ENCODE assay signal across 13 cellular contexts in genomic region chr4:88705805-88706518, GRCh38. TPM values are rescaled to one million over a fixed set of nuclear protein-coding genes. Genes with fewer than 3 reads are reported as not detected.
DNase-seq lines count a peak whose midpoint lies in the region; ATAC-seq, FAIRE-seq and TF ChIP-seq lines count a peak whose summit lies in the region.
"Had no signal": no experiment of that assay in that cellular context is flagged by ENCODE, and none has a peak within 500 bp of the region (broad histone marks: within the 10 kb centered on the region; RNA-seq: fewer than 3 reads in every experiment).

No MANE protein-coding gene starts in this region.

- H3K4me3 ChIP-seq in fibroblast of lung (replicated peaks in 1 of 4; ENCODE audit: control extremely low read depth in 1 of 4, insufficient read depth in 1 of 4, low read depth in 3 of 4, low read length in 4 of 4): no peak overlapping the region
- H3K4me3 ChIP-seq in kidney (ENCODE audit: low read length in 2 of 2): no peak overlapping the region
- H3K4me3 ChIP-seq: HAP-1 had no signal

- H3K27me3 ChIP-seq in fibroblast of lung (ENCODE audit: control insufficient read depth, insufficient read depth, low read length): no peaks in the 10 kb centered on the region

- no peaks in the 10 kb centered on the region for H3K9me3 ChIP-seq in T-helper 17 cell (ENCODE audit: control insufficient read depth, low read length, poor library complexity, severe bottlenecking)
- no peaks in the 10 kb centered on the region for H3K9me3 ChIP-seq in fibroblast of lung (ENCODE audit: control insufficient read depth, insufficient read depth, low read depth, low read length)
- H3K9me3 ChIP-seq in kidney (ENCODE audit: control insufficient read depth in 1 of 2, low read length in 2 of 2): no peaks in the 10 kb centered on the region
- H3K9me3 ChIP-seq: HAP-1 had no signal

- H3K4me1 Mint-ChIP-seq in T-helper 17 cell: peaks cover 8% of the 10 kb centered on the region

- H2AFZ ChIP-seq in fibroblast of lung (ENCODE audit: low read length): peak overlapping the region; percentile 34

- no peaks in the 10 kb centered on the region for H3K27me3 Mint-ChIP-seq in T-helper 17 cell
- H3K27me3 Mint-ChIP-seq: activated naive CD8-positive, alpha-beta T cell; naive B cell had no signal

- DNase-seq in COLO829 (ENCODE audit: low spot score) (peak; percentile 14), T-helper 17 cell (no peak), fibroblast of lung (ENCODE audit: low read depth in 2 of 2) (peak; percentile 23 to 69), renal cortical epithelial cell (ENCODE audit: low read depth) (peak; percentile 84), DMS53 treated with DMSO at 0.1 percent for 48 hours (lab: John Stamatoyannopoulos, UW; ENCODE audit: unreplicated experiment) (no peak), kidney (no peak), SHP77 treated with DMSO at 0.1 percent for 48 hours (lab: John Stamatoyannopoulos, UW) (no peak)
- DNase-seq in stimulated activated CD4-positive, alpha-beta T cell treated with anti-CD3 and anti-CD28 coated beads, Interleukin-2, amount 100 ng/mL, for 48 hours: no peak
- DNase-seq: activated CD8-positive, alpha-beta memory T cell treated with anti-CD3 and anti-CD28 coated beads for 24 hours; naive B cell; T-helper 2 cell had no signal

- intact Hi-C loops in kidney (cut with DNase I): loop anchor here (10.0 kb wide), 1 partner anchor 319 kb away; no protein-coding TSS in a partner anchor

- H3K4me1 ChIP-seq in fibroblast of lung (ENCODE audit: control insufficient read depth, extremely low read depth, insufficient read depth, low read length): peaks cover 10% of the 10 kb centered on the region
- H3K4me1 ChIP-seq in kidney (ENCODE audit: control insufficient read depth in 1 of 2, insufficient read depth in 1 of 2, low read depth in 1 of 2, low read length in 2 of 2): peaks cover 0 to 2% of the 10 kb centered on the region in 2 donors
- H3K4me1 ChIP-seq: HAP-1 had no signal

- no peak for ATAC-seq in T-helper 17 cell

- TF ChIP-seq CTCF in fibroblast of lung (conservative IDR thresholded peaks at IDR 0.05 in 1 of 2, IDR thresholded peaks at IDR 0.05 in 1 of 2; ENCODE audit: low read depth in 1 of 2, low read length in 2 of 2): no peak
- TF ChIP-seq CTCF in kidney (IDR thresholded peaks at IDR 0.05; ENCODE audit: borderline replicate concordance, extremely low read depth, insufficient read depth): no peak

- H3K9ac ChIP-seq in fibroblast of lung (ENCODE audit: insufficient read depth, low read length): no peak overlapping the region
- no peak overlapping the region for H3K9ac ChIP-seq in kidney (ENCODE audit: low read length in 2 of 2)

- H3K27ac ChIP-seq in fibroblast of lung (ENCODE audit: insufficient read depth, low read length) (peak overlapping the region; percentile 54), kidney (ENCODE audit: low read depth in 2 of 2, low read length in 2 of 2) (no peak overlapping the region)

- peak overlapping the region; percentile 37 for H3K27ac Mint-ChIP-seq in T-helper 17 cell
- H3K27ac Mint-ChIP-seq: activated naive CD8-positive, alpha-beta T cell had no signal

- no peak for FAIRE-seq in kidney (lab: Jason Lieb, UNC)

- no peaks in the 10 kb centered on the region for H3K79me2 ChIP-seq in fibroblast of lung (ENCODE audit: control insufficient read depth, insufficient read depth, low read length)

- H3K4me3 Mint-ChIP-seq in T-helper 17 cell: no peak overlapping the region
- H3K4me3 Mint-ChIP-seq: activated naive CD8-positive, alpha-beta T cell had no signal

- H3K4me2 ChIP-seq in fibroblast of lung (ENCODE audit: extremely low read depth, insufficient read depth, low read length): peak overlapping the region; percentile 54

- H3K36me3 Mint-ChIP-seq in T-helper 17 cell (ENCODE audit: low read depth): peaks cover 27% of the 10 kb centered on the region

- H3K36me3 ChIP-seq in fibroblast of lung (ENCODE audit: control insufficient read depth, insufficient read depth, low read length): no peaks in the 10 kb centered on the region
- peaks cover 0 to 3% of the 10 kb centered on the region in 2 donors for H3K36me3 ChIP-seq in kidney (ENCODE audit: control insufficient read depth in 1 of 2, insufficient read depth in 2 of 2, low read length in 2 of 2)
- H3K36me3 ChIP-seq: HAP-1 had no signal

- no peaks in the 10 kb centered on the region for H4K20me1 ChIP-seq in fibroblast of lung (ENCODE audit: control insufficient read depth, extremely low read depth, insufficient read depth, low read length)

RNA-seq across cellular contexts. Expression of gene NAP1L5, which starts 8.3 kb away (rescaled TPM):
- 1 to 10 TPM; 8.6 to 9.2 TPM for total RNA-seq in T-helper 17 cell
- 5.9 and 8.9 TPM in 2 replicates for total RNA-seq in fibroblast of lung
- 14.1 and 14.8 TPM in 2 replicates for polyA plus RNA-seq in fibroblast of lung
- 11.9 and 13.3 TPM in 2 replicates for polyA plus RNA-seq in fibroblast of lung (2012)
- polyA minus RNA-seq in fibroblast of lung (ENCODE audit: low replicate concordance): 0.59 and 1.3 TPM in 2 replicates
- total RNA-seq in renal cortical epithelial cell: 2.6 and 8.1 TPM in 2 replicates
- total RNA-seq in kidney: 5.9 TPM
- polyA plus RNA-seq in kidney (ENCODE audit: insufficient read depth, low read depth, low replicate concordance): 12.4 TPM

Comparison
In these comparisons a context has a peak if more than half of its experiments do, and no peak if none do; other contexts are left out.
1. DNase-seq: peak in COLO829 (single experiment), fibroblast of lung (2 of 2) and renal cortical epithelial cell (single experiment); none in T-helper 17 cell (0 of 3), DMS53 treated with DMSO at 0.1 percent for 48 hours (single experiment), kidney (single experiment), stimulated activated CD4-positive, alpha-beta T cell treated with anti-CD3 and anti-CD28 coated beads, Interleukin-2, amount 100 ng/mL, for 48 hours (0 of 2) and SHP77 treated with DMSO at 0.1 percent for 48 hours (single experiment).